8 cellular contexts compared by ENCODE assay signal in genomic region chr1:180482425-180483275, GRCh38. TPM values are rescaled to one million over a fixed set of nuclear protein-coding genes. Genes with fewer than 3 reads are reported as not detected.
DNase-seq lines count a peak whose midpoint lies in the region; TF ChIP-seq lines count a peak whose summit lies in the region.

No MANE protein-coding gene starts in this region.

- H3K27me3 Mint-ChIP-seq in T-helper 2 cell treated with Interferon-gamma antibody and Interleukin-4, amounts not matched to agents 5 μg/mL and 100 μg/mL, for 36 hours (ENCODE audit: low read depth) = no peaks in the 10 kb centered on the region
- no peaks in the 10 kb centered on the region for H3K27me3 Mint-ChIP-seq in activated T-helper 2 cell treated with anti-CD3 and anti-CD28 coated beads, Interferon-gamma antibody, Interleukin-2, Interleukin-4, amounts not matched to agents 10 μg/mL and 5 μg/mL and 100 μg/mL, durations not matched to agents 14 hours and 24 hours and 36 hours (ENCODE audit: low read depth)

- DNase-seq in A172 (ENCODE audit: low spot score) (peak; percentile 39), EH (ENCODE audit: low read depth) (peak; percentile 57), NCI-H1092 (lab: John Stamatoyannopoulos, UW) (peak; percentile 36), foreskin fibroblast (peak; percentile 33 to 74), retina (peak; percentile 52), HK-2 (ENCODE audit: unreplicated experiment) (no peak)
- DNase-seq in T-helper 2 cell treated with Interferon-gamma antibody and Interleukin-4, amounts not matched to agents 5 μg/mL and 100 μg/mL, for 36 hours (ENCODE audit: low spot score) = no peak
- DNase-seq in activated T-helper 2 cell treated with anti-CD3 and anti-CD28 coated beads, Interferon-gamma antibody, Interleukin-2, Interleukin-4, amounts not matched to agents 10 μg/mL and 5 μg/mL and 100 μg/mL, durations not matched to agents 14 hours and 24 hours and 36 hours (ENCODE audit: low spot score) = no peak

- TF ChIP-seq CTCF in foreskin fibroblast (IDR thresholded peaks at IDR 0.05; ENCODE audit: low read depth, low read length) = peak; percentile 42

- H3K4me3 ChIP-seq in foreskin fibroblast (ENCODE audit: low read depth in 1 of 2, low read length in 2 of 2) = no peak overlapping the region

- intact Hi-C loops in activated T-helper 2 cell treated with anti-CD3 and anti-CD28 coated beads, Interferon-gamma antibody, Interleukin-2, Interleukin-4, amounts not matched to agents 10 μg/mL and 5 μg/mL and 100 μg/mL, durations not matched to agents 14 hours and 24 hours and 36 hours (cut with micrococcal nuclease) = loop anchor here (1.0 kb wide), 1 partner anchor 230 kb away; no protein-coding TSS in a partner anchor

- H3K4me1 Mint-ChIP-seq in T-helper 2 cell treated with Interferon-gamma antibody and Interleukin-4, amounts not matched to agents 5 μg/mL and 100 μg/mL, for 36 hours (ENCODE audit: low read depth) = peaks cover 10% of the 10 kb centered on the region
- peaks cover 14% of the 10 kb centered on the region for H3K4me1 Mint-ChIP-seq in activated T-helper 2 cell treated with anti-CD3 and anti-CD28 coated beads, Interferon-gamma antibody, Interleukin-2, Interleukin-4, amounts not matched to agents 10 μg/mL and 5 μg/mL and 100 μg/mL, durations not matched to agents 14 hours and 24 hours and 36 hours (ENCODE audit: low read depth)

- H3K4me3 Mint-ChIP-seq in T-helper 2 cell treated with Interferon-gamma antibody and Interleukin-4, amounts not matched to agents 5 μg/mL and 100 μg/mL, for 36 hours = peak overlapping the region; percentile 45
- no peak overlapping the region for H3K4me3 Mint-ChIP-seq in activated T-helper 2 cell treated with anti-CD3 and anti-CD28 coated beads, Interferon-gamma antibody, Interleukin-2, Interleukin-4, amounts not matched to agents 10 μg/mL and 5 μg/mL and 100 μg/mL, durations not matched to agents 14 hours and 24 hours and 36 hours (ENCODE audit: low read depth)

- peaks cover 29% of the 10 kb centered on the region for H3K36me3 Mint-ChIP-seq in T-helper 2 cell treated with Interferon-gamma antibody and Interleukin-4, amounts not matched to agents 5 μg/mL and 100 μg/mL, for 36 hours (ENCODE audit: low read depth)
- peaks cover 33% of the 10 kb centered on the region for H3K36me3 Mint-ChIP-seq in activated T-helper 2 cell treated with anti-CD3 and anti-CD28 coated beads, Interferon-gamma antibody, Interleukin-2, Interleukin-4, amounts not matched to agents 10 μg/mL and 5 μg/mL and 100 μg/mL, durations not matched to agents 14 hours and 24 hours and 36 hours (ENCODE audit: low read depth)

- H3K9me3 Mint-ChIP-seq in T-helper 2 cell treated with Interferon-gamma antibody and Interleukin-4, amounts not matched to agents 5 μg/mL and 100 μg/mL, for 36 hours = no peaks in the 10 kb centered on the region
- H3K9me3 Mint-ChIP-seq in activated T-helper 2 cell treated with anti-CD3 and anti-CD28 coated beads, Interferon-gamma antibody, Interleukin-2, Interleukin-4, amounts not matched to agents 10 μg/mL and 5 μg/mL and 100 μg/mL, durations not matched to agents 14 hours and 24 hours and 36 hours = peaks cover 3% of the 10 kb centered on the region

- H3K27ac Mint-ChIP-seq in T-helper 2 cell treated with Interferon-gamma antibody and Interleukin-4, amounts not matched to agents 5 μg/mL and 100 μg/mL, for 36 hours = no peak overlapping the region
- no peak overlapping the region for H3K27ac Mint-ChIP-seq in activated T-helper 2 cell treated with anti-CD3 and anti-CD28 coated beads, Interferon-gamma antibody, Interleukin-2, Interleukin-4, amounts not matched to agents 10 μg/mL and 5 μg/mL and 100 μg/mL, durations not matched to agents 14 hours and 24 hours and 36 hours

RNA-seq across cellular contexts. Expression of gene ACBD6, which starts 19.7 kb away (rescaled TPM):
- 121 and 140 TPM in 2 replicates for total RNA-seq in A172 (2014; rRNA removed; shearing (Covaris generic))
- total RNA-seq in activated T-helper 2 cell treated with anti-CD3 and anti-CD28 coated beads, Interferon-gamma antibody, Interleukin-2, Interleukin-4, amounts not matched to agents 10 μg/mL and 5 μg/mL and 100 μg/mL, durations not matched to agents 14 hours and 24 hours and 36 hours = 48.9 and 50.1 TPM in 2 replicates

Comparison
In these comparisons a context has a peak if more than half of its experiments do, and no peak if none do; other contexts are left out.
1. DNase-seq: peak in A172 (single experiment), EH (single experiment), NCI-H1092 (single experiment), foreskin fibroblast (2 of 2) and retina (single experiment); none in T-helper 2 cell treated with Interferon-gamma antibody and Interleukin-4, amounts not matched to agents 5 μg/mL and 100 μg/mL, for 36 hours (single experiment), activated T-helper 2 cell treated with anti-CD3 and anti-CD28 coated beads, Interferon-gamma antibody, Interleukin-2, Interleukin-4, amounts not matched to agents 10 μg/mL and 5 μg/mL and 100 μg/mL, durations not matched to agents 14 hours and 24 hours and 36 hours (single experiment) and HK-2 (single experiment).